8 cellular contexts compared by ENCODE assay signal in genomic region chr2:127810637-127811396, GRCh38. TPM values are rescaled to one million over a fixed set of nuclear protein-coding genes. Genes with fewer than 3 reads are reported as not detected.
A peak's percentile ranks its signal among the peaks of the same experiment; 100 is the strongest.
DNase-seq lines count a peak whose midpoint lies in the region; ATAC-seq, FAIRE-seq and TF ChIP-seq lines count a peak whose summit lies in the region.

TSS of gene WDR33 (minus strand) at chr2:127811171. CDS start at chr2:127770981, 40,190 bp downstream.

- H3K9me3 Mint-ChIP-seq in activated naive CD4-positive, alpha-beta T cell treated with anti-CD3 and anti-CD28 coated beads, Interleukin-2, amount 50 U/mL, for 72 hours: no peaks in the 10 kb centered on the region

- peak; percentile 98 for ATAC-seq in HG02610 (IDR thresholded peaks at IDR 0.05; ENCODE audit: unreplicated experiment)
- ATAC-seq in activated naive CD4-positive, alpha-beta T cell treated with anti-CD3 and anti-CD28 coated beads, Interleukin-2, amount 50 U/mL, for 72 hours: peak; percentile 99
- peak; percentile 97 to 100 (median 99) for ATAC-seq in pancreas

- no peak for FAIRE-seq in pancreas (lab: Jason Lieb, UNC)

- TF ChIP-seq CTCF in pancreas (IDR thresholded peaks at IDR 0.05) (no peak), tibial artery (IDR thresholded peaks at IDR 0.05) (peak in 1 of 2 experiments; percentile 27)

- 0% methylated on average over 60 to 61 of the region's 61 CpGs for WGBS in pancreas, 2 donors

- H3K27ac ChIP-seq in pancreas: peak within 1 kb of the TSS; percentile 90 to 97 (median 94)
- H3K27ac ChIP-seq in tibial artery: peak within 1 kb of the TSS; percentile 85 to 92

- H3K9me3 ChIP-seq in pancreas: no peaks in the 10 kb centered on the region
- H3K9me3 ChIP-seq in tibial artery: no peaks in the 10 kb centered on the region

- DNase-seq in NCI-H1092 treated with DMSO at 0.1 percent for 48 hours (lab: John Stamatoyannopoulos, UW): peak; percentile 91
- DNase-seq in SKM-1 (lab: John Stamatoyannopoulos, UW; ENCODE audit: unreplicated experiment): peak; percentile 91
- peak; percentile 93 to 95 for DNase-seq in activated naive CD4-positive, alpha-beta T cell treated with anti-CD3 and anti-CD28 coated beads, Interleukin-2, amount 50 U/mL, for 72 hours (ENCODE audit: low spot score in 2 of 2)
- DNase-seq in head of caudate nucleus: peak; percentile 74 to 95 (median 89)
- peak; percentile 92 to 97 (median 93) for DNase-seq in pancreas
- DNase-seq in tibial artery: peak; percentile 77 to 90

- peak within 1 kb of the TSS; percentile 99 to 100 for H3K27ac Mint-ChIP-seq in activated naive CD4-positive, alpha-beta T cell treated with anti-CD3 and anti-CD28 coated beads, Interleukin-2, amount 50 U/mL, for 72 hours

- H3K4me3 ChIP-seq in pancreas: peak within 1 kb of the TSS; percentile 66 to 87 (median 80)
- H3K4me3 ChIP-seq in tibial artery: peak within 1 kb of the TSS; percentile 73 to 91

- H3K36me3 ChIP-seq in pancreas (no peaks in the 10 kb centered on the region), tibial artery (no peaks in the 10 kb centered on the region)

- H3K4me1 ChIP-seq in pancreas (peaks cover 4 to 31% (median 8%) of the 10 kb centered on the region in 3 donors), tibial artery (peaks cover 0 to 41% (median 19%) of the 10 kb centered on the region in 4 donors)

- intact Hi-C loops in head of caudate nucleus (cut with DNase I) (no loop called here), pancreas (cut with DNase I) (no loop called here), tibial artery (cut with DNase I; ENCODE audit: low total_unique reads) (loop anchor here (5.0 kb wide), 1 partner anchor 46 kb away; the partner anchor contains the start of gene POLR2D)

- peaks cover 16 to 18% of the 10 kb centered on the region in 2 donors for H3K36me3 Mint-ChIP-seq in activated naive CD4-positive, alpha-beta T cell treated with anti-CD3 and anti-CD28 coated beads, Interleukin-2, amount 50 U/mL, for 72 hours

- peak; percentile 80 for TF ChIP-seq POLR2A in GM10847 (IDR thresholded peaks at IDR 0.05; ENCODE audit: extremely low read depth, insufficient read length)

- H3K27me3 ChIP-seq in pancreas (no peaks in the 10 kb centered on the region), tibial artery (no peaks in the 10 kb centered on the region)

RNA-seq across cellular contexts. Expression of gene WDR33, which starts in this region (rescaled TPM):
- total RNA-seq in activated naive CD4-positive, alpha-beta T cell treated with anti-CD3 and anti-CD28 coated beads, Interleukin-2, amount 50 U/mL, for 72 hours: 10 to 100 TPM; 70.8 to 80.5 TPM
- total RNA-seq in pancreas: 10 to 100 TPM; 16.0 to 29.6 (median 21.6) TPM
- polyA plus RNA-seq in pancreas: 10 to 100 TPM in 1 of 2 donors, 1 to 10 TPM in 1; 8.9 to 14.3 TPM

Comparison
In these comparisons a context has a peak if more than half of its experiments do, and no peak if none do; other contexts are left out.
1. Peak in every context shown above with its lines: DNase-seq, ATAC-seq, H3K4me3 ChIP-seq and H3K27ac ChIP-seq.